ENCODE assay signal across 8 cellular contexts in genomic region chr10:100373298-100374136, GRCh38. TPM values are rescaled to one million over a fixed set of nuclear protein-coding genes. Genes with fewer than 3 reads are reported as not detected.
DNase-seq lines count a peak whose midpoint lies in the region; ATAC-seq lines count a peak whose summit lies in the region.

No MANE protein-coding gene starts in this region.

- H3K4me1 Mint-ChIP-seq in activated CD4-positive, alpha-beta T cell treated with anti-CD3 and anti-CD28 coated beads, Interleukin-2, amount 10 ng/mL, durations not matched to agents 24 days and 14 days, result peaks cover 39% of the 10 kb centered on the region

- DNase-seq in C1 segment of cervical spinal cord (lab: John Stamatoyannopoulos, UW) (peak; percentile 38 to 99 (median 96)), NCI-H524 treated with DMSO at 0.1 percent for 48 hours (lab: John Stamatoyannopoulos, UW) (peak; percentile 47), dedifferentiated amniotic fluid mesenchymal stem cell (ENCODE audit: extremely low spot score) (peak; percentile 98), left kidney (ENCODE audit: low read depth, low spot score) (peak; percentile 100)
- peak; percentile 96 for DNase-seq in activated CD4-positive, alpha-beta T cell treated with anti-CD3 and anti-CD28 coated beads, Interleukin-2, amount 10 ng/mL, durations not matched to agents 24 days and 14 days
- peak; percentile 96 for DNase-seq in stimulated activated CD4-positive, alpha-beta T cell treated with anti-CD3 and anti-CD28 coated beads, Interleukin-1b, Interleukin-23, amount 100 ng/mL, for 48 hours

- H3K4me3 Mint-ChIP-seq in activated CD4-positive, alpha-beta T cell treated with anti-CD3 and anti-CD28 coated beads, Interleukin-2, amount 10 ng/mL, durations not matched to agents 24 days and 14 days, result no peak overlapping the region

- peaks cover 2% of the 10 kb centered on the region for H3K36me3 Mint-ChIP-seq in activated CD4-positive, alpha-beta T cell treated with anti-CD3 and anti-CD28 coated beads, Interleukin-2, amount 10 ng/mL, durations not matched to agents 24 days and 14 days (ENCODE audit: low read depth)

- no peaks in the 10 kb centered on the region for H3K27me3 Mint-ChIP-seq in activated CD4-positive, alpha-beta T cell treated with anti-CD3 and anti-CD28 coated beads, Interleukin-2, amount 10 ng/mL, durations not matched to agents 24 days and 14 days

- no peaks in the 10 kb centered on the region for H3K9me3 Mint-ChIP-seq in activated CD4-positive, alpha-beta T cell treated with anti-CD3 and anti-CD28 coated beads, Interleukin-2, amount 10 ng/mL, durations not matched to agents 24 days and 14 days

- intact Hi-C loops in activated CD4-positive, alpha-beta T cell treated with anti-CD3 and anti-CD28 coated beads, Interleukin-2, amount 10 ng/mL, durations not matched to agents 24 days and 14 days (cut with micrococcal nuclease), result loop anchor here (1.0 to 5.0 kb wide), 9 partner anchors 17 to 641 kb away; partner anchors contain the start of genes BLOC1S2, COX15, CUTC and CWF19L1

- ATAC-seq in GM19328 (IDR thresholded peaks at IDR 0.05; ENCODE audit: unreplicated experiment) (peak; percentile 86), HG03460 (IDR thresholded peaks at IDR 0.05; ENCODE audit: unreplicated experiment) (peak; percentile 90)

- H3K27ac Mint-ChIP-seq in activated CD4-positive, alpha-beta T cell treated with anti-CD3 and anti-CD28 coated beads, Interleukin-2, amount 10 ng/mL, durations not matched to agents 24 days and 14 days, result no peak overlapping the region

RNA-seq across cellular contexts. Expression of gene SCD, which starts 26.5 kb away (rescaled TPM):
- 252 and 256 TPM in 2 replicates for total RNA-seq in activated CD4-positive, alpha-beta T cell treated with anti-CD3 and anti-CD28 coated beads, Interleukin-2, amount 10 ng/mL, durations not matched to agents 24 days and 14 days

RNA-seq across cellular contexts. Expression of gene PKD2L1, which starts 43.5 kb away (rescaled TPM):
- total RNA-seq in activated CD4-positive, alpha-beta T cell treated with anti-CD3 and anti-CD28 coated beads, Interleukin-2, amount 10 ng/mL, durations not matched to agents 24 days and 14 days, result 0.17 TPM in 1 of 2 replicates, not detected in the other

Comparison
In these comparisons a context has a peak if more than half of its experiments do, and no peak if none do; other contexts are left out.
1. Peak in every context shown above with its lines: DNase-seq and ATAC-seq.
2. DNase-seq: peak in every context shown above with its lines; median percentile 100 in left kidney; 98 in dedifferentiated amniotic fluid mesenchymal stem cell; 96 in C1 segment of cervical spinal cord; 96 in activated CD4-positive, alpha-beta T cell treated with anti-CD3 and anti-CD28 coated beads, Interleukin-2, amount 10 ng/mL, durations not matched to agents 24 days and 14 days; 96 in stimulated activated CD4-positive, alpha-beta T cell treated with anti-CD3 and anti-CD28 coated beads, Interleukin-1b, Interleukin-23, amount 100 ng/mL, for 48 hours; 47 in NCI-H524 treated with DMSO at 0.1 percent for 48 hours.